27 cellular contexts compared by ENCODE assay signal in genomic region chr6:56922645-56923044, GRCh38. TPM values are rescaled to one million over a fixed set of nuclear protein-coding genes. Genes with fewer than 3 reads are reported as not detected.
"Had no signal": no experiment of that assay in that cellular context is flagged by ENCODE, and none has a peak within 500 bp of the region (broad histone marks: within the 10 kb centered on the region; RNA-seq: fewer than 3 reads in every experiment).

No MANE protein-coding gene starts in this region.

- H3K4me1 ChIP-seq: left ventricle myocardium inferior, prostate gland, sigmoid colon, spleen, tibial nerve, uterus had no signal

- H3K4me3 Mint-ChIP-seq: immature natural killer cell; mesothelial cell of epicardium; naive B cell; natural killer cell; nephron progenitor cell; stimulated activated memory B cell treated with anti-CD40 and anti-IgM and Interleukin-4, amounts not matched to agents 10 μg/mL and 1 μg/mL and 100 μg/mL, for 72 hours; stimulated activated naive CD8-positive, alpha-beta T cell treated with anti-CD3 and anti-CD28 coated beads, Interleukin-15, amount 100 ng/mL, for 72 hours; type B pancreatic cell had no signal

- H3K36me3 Mint-ChIP-seq: immature natural killer cell; mesothelial cell of epicardium; naive B cell; natural killer cell; stimulated activated memory B cell treated with anti-CD40 and anti-IgM and Interleukin-4, amounts not matched to agents 10 μg/mL and 1 μg/mL and 100 μg/mL, for 72 hours; type B pancreatic cell had no signal

- H3K27ac Mint-ChIP-seq: immature natural killer cell; mesothelial cell of epicardium; naive B cell; natural killer cell; nephron progenitor cell; stimulated activated memory B cell treated with anti-CD40 and anti-IgM and Interleukin-4, amounts not matched to agents 10 μg/mL and 1 μg/mL and 100 μg/mL, for 72 hours; stimulated activated naive CD8-positive, alpha-beta T cell treated with anti-CD3 and anti-CD28 coated beads, Interleukin-15, amount 100 ng/mL, for 72 hours; type B pancreatic cell had no signal

- FAIRE-seq: islet of Langerhans, small intestine had no signal

- H3K27me3 ChIP-seq: ovary, sigmoid colon, tibial nerve, uterus had no signal

- H3K36me3 ChIP-seq: left ventricle myocardium inferior, ovary, prostate gland, sigmoid colon, spleen, tibial nerve, uterus had no signal

- ATAC-seq: natural killer cell; right cardiac atrium; stimulated activated memory B cell treated with anti-CD40 and anti-IgM and Interleukin-4, amounts not matched to agents 10 μg/mL and 1 μg/mL and 100 μg/mL, for 72 hours; stimulated activated naive CD8-positive, alpha-beta T cell treated with anti-CD3 and anti-CD28 coated beads, Interleukin-15, amount 100 ng/mL, for 72 hours had no signal

- H3K9me3 Mint-ChIP-seq: immature natural killer cell; mesothelial cell of epicardium; naive B cell; natural killer cell; nephron progenitor cell; stimulated activated memory B cell treated with anti-CD40 and anti-IgM and Interleukin-4, amounts not matched to agents 10 μg/mL and 1 μg/mL and 100 μg/mL, for 72 hours; stimulated activated naive CD8-positive, alpha-beta T cell treated with anti-CD3 and anti-CD28 coated beads, Interleukin-15, amount 100 ng/mL, for 72 hours; type B pancreatic cell had no signal

- H3K4me3 ChIP-seq: left ventricle myocardium inferior, lung, ovary, prostate gland, sigmoid colon, spleen, tibial nerve, uterus had no signal

- DNase-seq: hypothalamus; immature natural killer cell; left ventricle myocardium inferior; mesendoderm; naive B cell; natural killer cell; nephron progenitor cell; ovary; posterior cingulate gyrus; retina; right cardiac atrium; sigmoid colon; small intestine; spleen; stimulated activated CD4-positive, alpha-beta T cell treated with anti-CD3 and anti-CD28 coated beads, Interleukin-4, amount 100 ng/mL, for 4 hours; stimulated activated CD8-positive, alpha-beta memory T cell treated with anti-CD3 and anti-CD28 coated beads, Interleukin-4, amount 100 ng/mL, for 48 hours; stimulated activated naive CD4-positive, alpha-beta T cell treated with Interleukin-2 at 50 U/mL for 16 hours; stimulated activated naive CD8-positive, alpha-beta T cell treated with anti-CD3 and anti-CD28 coated beads, Interleukin-15, amount 100 ng/mL, for 72 hours; substantia nigra; uterus had no signal

- H3K27me3 Mint-ChIP-seq: type B pancreatic cell had no signal

- H3K27ac ChIP-seq: left ventricle myocardium inferior, ovary, prostate gland, sigmoid colon, spleen, tibial nerve, uterus had no signal

- H3K4me1 Mint-ChIP-seq: immature natural killer cell; naive B cell; natural killer cell; stimulated activated naive CD8-positive, alpha-beta T cell treated with anti-CD3 and anti-CD28 coated beads, Interleukin-15, amount 100 ng/mL, for 72 hours had no signal

- H3K9me3 ChIP-seq: left ventricle myocardium inferior, ovary, prostate gland, sigmoid colon, spleen, tibial nerve, uterus had no signal

RNA-seq across cellular contexts. Expression of gene BEND6, which starts 32.3 kb away (rescaled TPM):
- total RNA-seq: natural killer cell had no signal
